26 cellular contexts compared by ENCODE assay signal in genomic region chr10:70568113-70568512, GRCh38. TPM values are rescaled to one million over a fixed set of nuclear protein-coding genes. Genes with fewer than 3 reads are reported as not detected.
DNase-seq lines count a peak whose midpoint lies in the region; ATAC-seq, FAIRE-seq and TF ChIP-seq lines count a peak whose summit lies in the region.
"Had no signal": no experiment of that assay in that cellular context is flagged by ENCODE, and none has a peak within 500 bp of the region (broad histone marks: within the 10 kb centered on the region; RNA-seq: fewer than 3 reads in every experiment).

No MANE protein-coding gene starts in this region.

- ATAC-seq in natural killer cell treated with Interleukin-12 subunit alpha and Interleukin-12 subunit beta and Interleukin-15 and Interleukin-18, amount 100 ng/mL, for 72 hours = no peak
- ATAC-seq in natural killer cell = no peak
- ATAC-seq in central memory CD8-positive, alpha-beta T cell (replicated peaks; ENCODE audit: extremely low read depth, poor library complexity, severe bottlenecking) = no peak

- peak overlapping the region; percentile 20 for H3K27ac ChIP-seq in OCI-LY1 (ENCODE audit: low read depth, low read length, poor library complexity, severe bottlenecking)
- no peak overlapping the region for H3K27ac ChIP-seq in Karpas-422 (ENCODE audit: low read length)

- H3F3A ChIP-seq in OCI-LY1 (ENCODE audit: insufficient read depth, low read length) = no peaks in the 10 kb centered on the region

- H2AFZ ChIP-seq in OCI-LY1 (ENCODE audit: low read length) (no peak overlapping the region), Karpas-422 (ENCODE audit: low read length) (no peak overlapping the region)

- DNase-seq in natural killer cell treated with Interleukin-12 subunit alpha and Interleukin-12 subunit beta and Interleukin-15 and Interleukin-18, amount 100 ng/mL, for 72 hours (ENCODE audit: low spot score) = no peak
- no peak for DNase-seq in natural killer cell
- no peak for DNase-seq in central memory CD8-positive, alpha-beta T cell (ENCODE audit: low spot score in 2 of 2)
- no peak for DNase-seq in NCI-H774 (lab: John Stamatoyannopoulos, UW)
- no peak for DNase-seq in Karpas-422
- DNase-seq in GM12892 (ENCODE audit: insufficient read length) = no peak
- DNase-seq: 8988T; ACHN; BE2C; C1 segment of cervical spinal cord; CD4-positive, alpha-beta memory T cell; CD4-positive, CD25-positive, alpha-beta regulatory T cell; DMS 273 treated with DMSO at 0.1 percent for 48 hours; DMS153; DMS79; GF-D8 had no signal

- H3K27me3 Mint-ChIP-seq in natural killer cell treated with Interleukin-12 subunit alpha and Interleukin-12 subunit beta and Interleukin-15 and Interleukin-18, amount 100 ng/mL, for 72 hours = no peaks in the 10 kb centered on the region
- no peaks in the 10 kb centered on the region for H3K27me3 Mint-ChIP-seq in natural killer cell (ENCODE audit: low read depth in 2 of 2)
- no peaks in the 10 kb centered on the region for H3K27me3 Mint-ChIP-seq in central memory CD8-positive, alpha-beta T cell
- H3K27me3 Mint-ChIP-seq: CD4-positive, alpha-beta memory T cell; CD4-positive, CD25-positive, alpha-beta regulatory T cell; CD8-positive, alpha-beta memory T cell had no signal

- no peak overlapping the region for H3K4me3 Mint-ChIP-seq in natural killer cell treated with Interleukin-12 subunit alpha and Interleukin-12 subunit beta and Interleukin-15 and Interleukin-18, amount 100 ng/mL, for 72 hours
- no peak overlapping the region for H3K4me3 Mint-ChIP-seq in natural killer cell
- H3K4me3 Mint-ChIP-seq in central memory CD8-positive, alpha-beta T cell = no peak overlapping the region
- H3K4me3 Mint-ChIP-seq: CD14-positive monocyte; CD4-positive, alpha-beta memory T cell; CD4-positive, CD25-positive, alpha-beta regulatory T cell; CD8-positive, alpha-beta memory T cell had no signal

- H3K4me2 ChIP-seq in OCI-LY1 (ENCODE audit: low read length) (no peak overlapping the region), Karpas-422 (ENCODE audit: low read depth, low read length, poor library complexity, severe bottlenecking) (no peak overlapping the region)
- H3K4me2 ChIP-seq: BLaER1 had no signal

- no peaks in the 10 kb centered on the region for H3K36me3 Mint-ChIP-seq in natural killer cell treated with Interleukin-12 subunit alpha and Interleukin-12 subunit beta and Interleukin-15 and Interleukin-18, amount 100 ng/mL, for 72 hours
- H3K36me3 Mint-ChIP-seq in natural killer cell = no peaks in the 10 kb centered on the region
- peaks cover 6% of the 10 kb centered on the region for H3K36me3 Mint-ChIP-seq in central memory CD8-positive, alpha-beta T cell (ENCODE audit: insufficient read depth)
- H3K36me3 Mint-ChIP-seq: CD4-positive, alpha-beta memory T cell; CD4-positive, CD25-positive, alpha-beta regulatory T cell; CD8-positive, alpha-beta memory T cell had no signal

- peak overlapping the region; percentile 14 to 50 for H3K27ac Mint-ChIP-seq in natural killer cell treated with Interleukin-12 subunit alpha and Interleukin-12 subunit beta and Interleukin-15 and Interleukin-18, amount 100 ng/mL, for 72 hours
- no peak overlapping the region for H3K27ac Mint-ChIP-seq in natural killer cell
- peak overlapping the region; percentile 41 for H3K27ac Mint-ChIP-seq in central memory CD8-positive, alpha-beta T cell (ENCODE audit: low read depth)
- H3K27ac Mint-ChIP-seq: CD14-positive monocyte had no signal

- H3K4me1 Mint-ChIP-seq in natural killer cell treated with Interleukin-12 subunit alpha and Interleukin-12 subunit beta and Interleukin-15 and Interleukin-18, amount 100 ng/mL, for 72 hours (ENCODE audit: low read depth in 2 of 2) = peaks cover 50 to 52% of the 10 kb centered on the region in 2 donors
- peaks cover 44 to 54% of the 10 kb centered on the region in 2 donors for H3K4me1 Mint-ChIP-seq in natural killer cell
- peaks cover 26% of the 10 kb centered on the region for H3K4me1 Mint-ChIP-seq in central memory CD8-positive, alpha-beta T cell

- intact Hi-C loops in natural killer cell (cut with micrococcal nuclease) = no loop called here

- H3K9me3 ChIP-seq in OCI-LY1 (ENCODE audit: low read length) = no peaks in the 10 kb centered on the region
- no peaks in the 10 kb centered on the region for H3K9me3 ChIP-seq in Karpas-422 (ENCODE audit: low read length)
- H3K9me3 ChIP-seq: BE2C, BLaER1 had no signal

- TF ChIP-seq CTCF in natural killer cell (IDR thresholded peaks at IDR 0.05) = no peak
- no peak for TF ChIP-seq CTCF in OCI-LY1 (IDR thresholded peaks at IDR 0.05; ENCODE audit: low read length)

- H3K4me1 ChIP-seq in OCI-LY1 (ENCODE audit: insufficient read depth, low read length, severe bottlenecking) = peaks cover 31% of the 10 kb centered on the region
- H3K4me1 ChIP-seq in Karpas-422 (ENCODE audit: low read length) = no peaks in the 10 kb centered on the region
- H3K4me1 ChIP-seq: BE2C had no signal

- H3K36me3 ChIP-seq in OCI-LY1 (ENCODE audit: insufficient read depth, low read length) (peaks cover 70% of the 10 kb centered on the region; the same call in 1 of the 2 replicates), Karpas-422 (ENCODE audit: insufficient read depth, low read length) (peaks cover 8% of the 10 kb centered on the region; the same call in 1 of the 2 replicates)
- H3K36me3 ChIP-seq: BE2C had no signal

- H3K27me3 ChIP-seq in OCI-LY1 (ENCODE audit: insufficient read depth, low read length) = no peaks in the 10 kb centered on the region
- H3K27me3 ChIP-seq in Karpas-422 (ENCODE audit: low read length) = no peaks in the 10 kb centered on the region
- H3K27me3 ChIP-seq: BE2C, BLaER1 had no signal

- FAIRE-seq in GM12892 (lab: Jason Lieb, UNC) = no peak
- FAIRE-seq: A204.1, G401.6, GM12891, GM18507 had no signal

- no peaks in the 10 kb centered on the region for H3K79me2 ChIP-seq in OCI-LY1 (ENCODE audit: insufficient read depth, low read length)
- H3K79me2 ChIP-seq in Karpas-422 (ENCODE audit: low read length) = no peaks in the 10 kb centered on the region

- TF ChIP-seq POLR2A in GM12892 (IDR thresholded peaks at IDR 0.05; ENCODE audit: low read depth, low read length) = no peak

- H3K4me3 ChIP-seq in OCI-LY1 (ENCODE audit: low read depth, low read length, poor library complexity, severe bottlenecking) (no peak overlapping the region), Karpas-422 (ENCODE audit: low read length) (no peak overlapping the region)
- H3K4me3 ChIP-seq: BLaER1 had no signal

- H4K20me1 ChIP-seq in OCI-LY1 (ENCODE audit: insufficient read depth, low read length) (no peaks in the 10 kb centered on the region), Karpas-422 (ENCODE audit: insufficient read depth, low read depth, low read length) (peaks cover 15% of the 10 kb centered on the region; the same call in 1 of the 2 replicates)

- H3K9me2 ChIP-seq in OCI-LY1 (ENCODE audit: low read depth, low read length) = no peaks in the 10 kb centered on the region
- no peaks in the 10 kb centered on the region for H3K9me2 ChIP-seq in Karpas-422 (replicated peaks; ENCODE audit: insufficient read depth, low read length)

- H3K9me3 Mint-ChIP-seq in natural killer cell treated with Interleukin-12 subunit alpha and Interleukin-12 subunit beta and Interleukin-15 and Interleukin-18, amount 100 ng/mL, for 72 hours = no peaks in the 10 kb centered on the region
- H3K9me3 Mint-ChIP-seq in natural killer cell = no peaks in the 10 kb centered on the region
- H3K9me3 Mint-ChIP-seq in central memory CD8-positive, alpha-beta T cell = no peaks in the 10 kb centered on the region
- H3K9me3 Mint-ChIP-seq: CD4-positive, alpha-beta memory T cell; CD4-positive, CD25-positive, alpha-beta regulatory T cell; CD8-positive, alpha-beta memory T cell had no signal

- H3K9ac ChIP-seq in OCI-LY1 (ENCODE audit: low read length) (no peak overlapping the region), Karpas-422 (ENCODE audit: low read length) (no peak overlapping the region)
- H3K9ac ChIP-seq: BLaER1 had no signal

RNA-seq across cellular contexts. Expression of gene PRF1, which starts 34.4 kb away (rescaled TPM):
- 1,000 to 10,000 TPM in 1 of 2 donors, 100 to 1,000 TPM in 1; 497 to 1,157 TPM for total RNA-seq in natural killer cell treated with Interleukin-12 subunit alpha and Interleukin-12 subunit beta and Interleukin-15 and Interleukin-18, amount 100 ng/mL, for 72 hours
- 1,000 to 10,000 TPM; 1,641 to 2,133 (median 1,982) TPM for total RNA-seq in natural killer cell
- total RNA-seq in Karpas-422 (2014; rRNA removed; shearing (Covaris generic); ENCODE audit: low replicate concordance) = 0.26 and 1.5 TPM in 2 replicates
- polyA plus RNA-seq in GM12892 (2012; ENCODE audit: missing spikeins) = 2.7 TPM
- total RNA-seq: A673 had no signal
- polyA plus RNA-seq: AG04450 had no signal

Comparison
In these comparisons a context has a peak if more than half of its experiments do, and no peak if none do; other contexts are left out.
1. H3K27ac Mint-ChIP-seq: peak in natural killer cell treated with Interleukin-12 subunit alpha and Interleukin-12 subunit beta and Interleukin-15 and Interleukin-18, amount 100 ng/mL, for 72 hours (2 of 2) and central memory CD8-positive, alpha-beta T cell (single experiment); none in natural killer cell (0 of 2).
2. RNA of gene PRF1, which starts 34.4 kb away (total RNA-seq): 1,641 to 2,133 TPM in natural killer cell and 497 to 1,157 TPM in natural killer cell treated with Interleukin-12 subunit alpha and Interleukin-12 subunit beta and Interleukin-15 and Interleukin-18, amount 100 ng/mL, for 72 hours; 0.26 to 1.5 TPM in Karpas-422; every median in the first group is over 100 times any median in the second.